Comparison of ENCODE assay signal across 33 cellular contexts in the genomic region with DNA sequence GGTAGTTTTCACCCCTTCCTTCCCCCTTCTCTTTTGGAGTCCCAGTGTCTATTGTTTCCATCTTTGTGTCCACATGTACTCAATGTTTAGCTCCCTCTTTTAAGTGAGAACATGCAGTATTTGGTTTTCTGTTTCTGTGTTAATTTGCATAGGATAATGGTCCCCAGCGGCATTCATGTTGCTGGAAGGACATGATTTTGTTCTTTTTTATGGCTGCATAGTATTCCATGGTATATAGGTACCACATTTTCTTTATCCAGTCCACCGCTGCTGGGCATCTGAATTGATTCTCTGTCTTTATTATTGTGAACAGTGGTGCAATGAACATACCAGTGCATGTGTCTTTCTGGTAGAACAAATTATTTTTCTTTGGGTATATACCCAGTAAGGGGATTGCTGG. TPM values are rescaled to one million over a fixed set of nuclear protein-coding genes. Genes with fewer than 3 reads are reported as not detected.
DNase-seq lines count a peak whose midpoint lies in the region; ATAC-seq, FAIRE-seq and TF ChIP-seq lines count a peak whose summit lies in the region.
"Had no signal": no experiment of that assay in that cellular context is flagged by ENCODE, and none has a peak within 500 bp of the region (broad histone marks: within the 10 kb centered on the region; RNA-seq: fewer than 3 reads in every experiment).

No MANE protein-coding gene starts in this region.

- H3K14ac ChIP-seq in H1 (ENCODE audit: insufficient read length), result no peak overlapping the region

- no peaks in the 10 kb centered on the region for H3K27me3 ChIP-seq in K562 (ENCODE audit: control insufficient read depth in 2 of 2, insufficient read depth in 2 of 2, low read length in 2 of 2)
- H3K27me3 ChIP-seq in H1 (replicated peaks in 1 of 4; ENCODE audit: control insufficient read depth in 3 of 4, extremely low read depth in 1 of 4, insufficient read depth in 3 of 4, low read length in 3 of 4), result no peaks in the 10 kb centered on the region
- H3K27me3 ChIP-seq: BE2C; BLaER1; BLaER1 treated with 17β-estradiol and CSF1 and Interleukin-3, amounts not matched to agents 10 nM and 100 nM had no signal

- H2BK5ac ChIP-seq in H1 (ENCODE audit: low read depth, low read length), result no peak overlapping the region

- TF ChIP-seq RAD21 in K562 (CRISPR knock-in tag; conservative IDR thresholded peaks at IDR 0.05 in 1 of 2, IDR thresholded peaks at IDR 0.05 in 1 of 2), result no peak
- TF ChIP-seq RAD21 in H1 (IDR thresholded peaks at IDR 0.05 in 1 of 2, conservative IDR thresholded peaks at IDR 0.05 in 1 of 2; ENCODE audit: low read depth in 2 of 2, low read length in 2 of 2), result no peak

- TF ChIP-seq CTCF in HEK293 (tag by site-specific recombination; IDR thresholded peaks at IDR 0.05) (no peak), K562 (IDR thresholded peaks at IDR 0.05 in 2 of 3, conservative IDR thresholded peaks at IDR 0.05 in 1 of 3; ENCODE audit: insufficient read depth in 2 of 3, low read depth in 1 of 3, low read length in 3 of 3) (no peak), H1 (IDR thresholded peaks at IDR 0.05; ENCODE audit: control extremely low read depth in 1 of 3, insufficient read depth in 1 of 3, low read depth in 1 of 3, low read length in 3 of 3) (no peak)

- WGBS in K562 (ENCODE audit: insufficient coverage, low coverage, missing lambda C conversion rate), result 13% methylated on average over 2 of the region's 2 CpGs
- WGBS in H1 (ENCODE audit: extremely low coverage in 1 of 2, insufficient coverage in 1 of 2, insufficient read length in 1 of 2, insufficient replicate concordance in 2 of 2, low coverage in 1 of 2, low lambda C conversion rate in 2 of 2, missing lambda C conversion rate in 1 of 2), 2 experiments, result 94% methylated on average over 2 of the region's 2 CpGs; no CpG with 5 or more reads in 1 of the 2 experiments

- no peaks in the 10 kb centered on the region for H3K9me3 ChIP-seq in HEK293 (ENCODE audit: control insufficient read depth, insufficient read depth, low read depth, low read length)
- no peaks in the 10 kb centered on the region for H3K9me3 ChIP-seq in K562 (replicated peaks; ENCODE audit: control insufficient read depth, insufficient read depth, low read depth, low read length)
- 0 out of 4 replicates have a peak, but pooled peaks cover 0 to 2% of the 10 kb centered on the region in 2 experiments for H3K9me3 ChIP-seq in H1 (ENCODE audit: insufficient read depth in 2 of 2, low read depth in 1 of 2, low read length in 1 of 2)
- H3K9me3 ChIP-seq: A549, BE2C, Caco-2 had no signal

- FAIRE-seq in K562 (lab: Jason Lieb, UNC) (no peak), H1 (lab: Jason Lieb, UNC) (no peak)
- FAIRE-seq: A204.1, D721Med had no signal

- H3K79me2 ChIP-seq in K562 (ENCODE audit: control insufficient read depth, insufficient read depth, low read length), result no peaks in the 10 kb centered on the region
- H3K79me2 ChIP-seq in H1 (ENCODE audit: control insufficient read depth in 1 of 2, insufficient read depth in 2 of 2, low read length in 2 of 2), result no peaks in the 10 kb centered on the region

- intact Hi-C loops in K562 (cut with micrococcal nuclease), result no loop called here

- TF ChIP-seq POLR2A in K562 (conservative IDR thresholded peaks at IDR 0.05) (no peak), H1 (IDR thresholded peaks at IDR 0.05; ENCODE audit: control extremely low read depth in 1 of 2, low read depth in 2 of 2, low read length in 2 of 2) (no peak)

- H2BK12ac ChIP-seq in H1 (ENCODE audit: low read depth, low read length), result no peak overlapping the region

- TF ChIP-seq EP300 in K562 (IDR thresholded peaks at IDR 0.05; ENCODE audit: low read length) (no peak), H1 (IDR thresholded peaks at IDR 0.05; ENCODE audit: borderline replicate concordance in 1 of 2, low read depth in 2 of 2, low read length in 2 of 2) (no peak)

- H3K4me1 ChIP-seq in HEK293 (ENCODE audit: control insufficient read depth, insufficient read depth, low read length) (peaks cover 3% of the 10 kb centered on the region), K562 (replicated peaks in 1 of 2; ENCODE audit: control insufficient read depth in 2 of 2, insufficient read depth in 2 of 2, low read length in 2 of 2) (no peaks in the 10 kb centered on the region), H1 (replicated peaks in 1 of 4; ENCODE audit: control insufficient read depth in 3 of 4, insufficient read depth in 4 of 4, low read length in 3 of 4) (no peaks in the 10 kb centered on the region)
- H3K4me1 ChIP-seq: A549; BLaER1 treated with 17β-estradiol and CSF1 and Interleukin-3, amounts not matched to agents 10 nM and 100 nM; Caco-2 had no signal

- ATAC-seq in K562, result no peak
- ATAC-seq: A549; CD8-positive, alpha-beta T cell had no signal

- BruUV-seq in K562 (replicated peaks; lab: Mats Ljungman, UMichigan), result no TSS peak

- no peak overlapping the region for H3K18ac ChIP-seq in H1 (ENCODE audit: extremely low read depth, low read length)

- H2AFZ ChIP-seq in K562 (ENCODE audit: low read depth, low read length) (no peak overlapping the region), H1 (ENCODE audit: low read length) (no peak overlapping the region)

- H3K23ac ChIP-seq in H1 (ENCODE audit: insufficient read length), result no peak overlapping the region

- H3K79me1 ChIP-seq in H1 (ENCODE audit: low read depth, low read length), result no peaks in the 10 kb centered on the region

- POLR2A ChIA-PET in HEK293 (lab: Yijun Ruan, JAX), result no interaction called here
- POLR2A ChIA-PET in K562 (lab: Yijun Ruan, JAX), result no interaction called here
- POLR2A ChIA-PET in H1 (lab: Charles Lee; ENCODE audit: partially characterized antibody), result no interaction called here

- H3K27ac ChIP-seq in HEK293 (ENCODE audit: extremely low read depth, low read depth, low read length) (no peak overlapping the region), K562 (ENCODE audit: extremely low read depth, low read depth, low read length) (no peak overlapping the region), H1 (ENCODE audit: low read depth, low read length) (no peak overlapping the region)
- H3K27ac ChIP-seq: 22Rv1; A549; BLaER1; BLaER1 treated with 17β-estradiol and CSF1 and Interleukin-3, amounts not matched to agents 10 nM and 100 nM; C4-2B had no signal

- H3K4me2 ChIP-seq in K562 (ENCODE audit: insufficient read depth, low read length) (no peak overlapping the region), H1 (ENCODE audit: insufficient read depth in 1 of 2, low read depth in 2 of 2, low read length in 2 of 2) (no peak overlapping the region)
- H3K4me2 ChIP-seq: A549; BLaER1; BLaER1 treated with 17β-estradiol and CSF1 and Interleukin-3, amounts not matched to agents 10 nM and 100 nM had no signal

- H2BK20ac ChIP-seq in H1 (ENCODE audit: low read length), result no peak overlapping the region

- no peak overlapping the region for H2BK15ac ChIP-seq in H1 (ENCODE audit: low read length)

- in situ Hi-C loops in K562 (cut with MboI), result no loop called here

- CTCF ChIA-PET in HEK293 (lab: Yijun Ruan, JAX), result interaction anchor here (1.1 kb wide), 1 partner anchor 215 kb away, joined by 3 read pairs; no protein-coding TSS in a partner anchor
- CTCF ChIA-PET in K562 (lab: Yijun Ruan, JAX; ENCODE audit: low intra/inter-chr PET ratio), result no interaction called here
- CTCF ChIA-PET in H1 (lab: Charles Lee; ENCODE audit: partially characterized antibody), result no interaction called here

- DNase-seq in K562 (ENCODE audit: extremely low read depth in 1 of 4, low spot score in 3 of 4), result no peak
- DNase-seq in H1 (ENCODE audit: low read depth in 1 of 2, low spot score in 2 of 2), result no peak
- no peak for DNase-seq in dermis blood vessel endothelial cell
- DNase-seq in NCI-H82 (lab: John Stamatoyannopoulos, UW), result no peak
- DNase-seq in NCI-H69 (lab: John Stamatoyannopoulos, UW), result no peak
- DNase-seq: 8988T; ACHN; AML-193; BE2C; C1 segment of cervical spinal cord; Caco-2; Calu3; CD4-positive, alpha-beta memory T cell; CD4-positive, alpha-beta T cell; CD4-positive, CD25-positive, alpha-beta regulatory T cell; CD8-positive, alpha-beta memory T cell; CD8-positive, alpha-beta T cell; COR-L47; DMS 273 treated with DMSO at 0.1 percent for 48 hours; DMS153; DMS53; DMS79; DMS79 treated with DMSO at 0.1 percent for 48 hours; DND-41; EL had no signal

- H3K9ac ChIP-seq in K562 (ENCODE audit: insufficient read depth in 1 of 2, low read depth in 2 of 2, low read length in 2 of 2) (no peak overlapping the region), H1 (replicated peaks in 1 of 4; ENCODE audit: extremely low read depth in 1 of 4, low read depth in 3 of 4, low read length in 3 of 4) (no peak overlapping the region)
- H3K9ac ChIP-seq: BLaER1; BLaER1 treated with 17β-estradiol and CSF1 and Interleukin-3, amounts not matched to agents 10 nM and 100 nM had no signal

- no peak overlapping the region for H4K91ac ChIP-seq in H1 (replicated peaks; ENCODE audit: insufficient read length, low read length)

- H3K36me3 ChIP-seq in HEK293 (ENCODE audit: control insufficient read depth in 2 of 2, insufficient read depth in 1 of 2, low read length in 2 of 2), result no peaks in the 10 kb centered on the region
- H3K36me3 ChIP-seq in K562 (ENCODE audit: control insufficient read depth, insufficient read depth, low read length), result no peaks in the 10 kb centered on the region
- no peaks in the 10 kb centered on the region for H3K36me3 ChIP-seq in H1 (ENCODE audit: control insufficient read depth in 2 of 4, insufficient read depth in 4 of 4, low read length in 3 of 4)
- H3K36me3 ChIP-seq: BE2C; BLaER1; BLaER1 treated with 17β-estradiol and CSF1 and Interleukin-3, amounts not matched to agents 10 nM and 100 nM had no signal

- no peaks in the 10 kb centered on the region for H4K20me1 ChIP-seq in K562 (replicated peaks; ENCODE audit: control insufficient read depth, insufficient read depth, low read length)
- H4K20me1 ChIP-seq in H1 (replicated peaks in 1 of 2; ENCODE audit: control insufficient read depth in 1 of 2, insufficient read depth in 2 of 2, low read length in 2 of 2), result no peaks in the 10 kb centered on the region
- H4K20me1 ChIP-seq: BLaER1; BLaER1 treated with 17β-estradiol and CSF1 and Interleukin-3, amounts not matched to agents 10 nM and 100 nM had no signal

- H3K23me2 ChIP-seq in H1 (ENCODE audit: low read depth, low read length), result no peaks in the 10 kb centered on the region

- H3K4me3 ChIP-seq in HEK293 (ENCODE audit: low read depth, low read length), result no peak overlapping the region
- no peak overlapping the region for H3K4me3 ChIP-seq in K562
- no peak overlapping the region for H3K4me3 ChIP-seq in H1 (ENCODE audit: extremely low read depth in 1 of 4, insufficient read depth in 2 of 4, low read depth in 3 of 4, low read length in 4 of 4)
- H3K4me3 ChIP-seq: A549; BLaER1; BLaER1 treated with 17β-estradiol and CSF1 and Interleukin-3, amounts not matched to agents 10 nM and 100 nM had no signal

- no peaks in the 10 kb centered on the region for H3K9me1 ChIP-seq in K562 (ENCODE audit: control insufficient read depth, insufficient read depth, low read length)

- H3K4ac ChIP-seq in H1 (replicated peaks; ENCODE audit: insufficient read length, low read depth, low read length), result no peak overlapping the region

- no peak overlapping the region for H2AK5ac ChIP-seq in H1 (ENCODE audit: low read depth, low read length)

- H3K56ac ChIP-seq in H1 (replicated peaks; ENCODE audit: insufficient read length, low read depth, low read length), result no peak overlapping the region

- H2BK120ac ChIP-seq in H1 (replicated peaks; ENCODE audit: low read depth, low read length), result no peak overlapping the region

- no peak overlapping the region for H4K8ac ChIP-seq in H1 (ENCODE audit: extremely low read depth, insufficient read depth, low read length)

- no peak overlapping the region for H4K5ac ChIP-seq in H1 (ENCODE audit: insufficient read length, low read depth, low read length)

RNA-seq across cellular contexts. Expression of gene HDGFL3, which starts 7.7 kb away (rescaled TPM):
- total RNA-seq in K562 (2011; cell fraction: chromatin; rRNA removed; ENCODE audit: low replicate concordance), result 5.1 and 15.8 TPM in 2 replicates
- total RNA-seq in K562 (2011; cell fraction: nucleolus; rRNA removed), result 2.6 and 3.2 TPM in 2 replicates
- total RNA-seq in K562 (2011; cell fraction: nucleoplasm; rRNA removed), result 4.5 and 7.9 TPM in 2 replicates
- total RNA-seq in K562 (2014; rRNA removed) (30.2 and 31.4 TPM in 2 replicates), K562 (2014; rRNA removed; fragmentation: Illumina TruSeq; extraction: Trizol) (41.1 and 46.3 TPM in 2 replicates), K562 (2015; rRNA removed; fragmentation: Illumina TruSeq; extraction: Trizol) (39.5 and 41.0 TPM in 2 replicates), K562 (2021) (33.6 and 37.6 TPM in 2 replicates), dermis blood vessel endothelial cell (138 and 168 TPM in 2 replicates)
- polyA plus RNA-seq in K562 (2011; rRNA removed) (6.8 and 10.9 TPM in 2 replicates), K562 (2014; fragmentation: Illumina TruSeq; extraction: Trizol) (34.4 and 42.0 TPM in 2 replicates), K562 (2014; fragmentation: Nextera tagmentation; extraction: Ambion mirVana) (1 to 10 TPM; 6.7 to 7.5 TPM), K562 (2014; rRNA removed) (16.8 and 27.7 TPM in 2 replicates), H1 (2011; rRNA removed) (7.3 and 14.1 TPM in 2 replicates)
- polyA plus RNA-seq in K562 (2011; cell fraction: cytosol; rRNA removed), result 0.24 and 2.7 TPM in 2 replicates
- 0.82 and 4.2 TPM in 2 replicates for polyA plus RNA-seq in K562 (2011; cell fraction: nucleus; rRNA removed)
- 21.3 and 25.2 TPM in 2 replicates for polyA plus RNA-seq in K562 (2012)
- polyA minus RNA-seq in K562 (2011; rRNA and poly(A)+ RNA removed), result 4.3 and 13.1 TPM in 2 replicates
- polyA minus RNA-seq in K562 (2011; cell fraction: cytosol; rRNA and poly(A)+ RNA removed), result 7.0 and 7.6 TPM in 2 replicates
- polyA minus RNA-seq in K562 (2011; cell fraction: nucleus; rRNA and poly(A)+ RNA removed), result 0.54 and 6.2 TPM in 2 replicates
- 149 and 156 TPM in 2 replicates for total RNA-seq in H1 (2021; fragmentation: NEBNext Ultra II Directional; extraction: Animal tissue kit (Norgen Biotek cat#: 25700))
- 38.6 TPM for polyA plus RNA-seq in H1 (2011; cell fraction: cytosol; rRNA removed)
- 11.3 TPM for polyA plus RNA-seq in H1 (2011; cell fraction: nucleus; rRNA removed)
- 67.3 to 138 TPM (median 73.7 TPM) in 4 replicates for polyA plus RNA-seq in H1 (2012, experiment 1 of 2)
- 9.7 TPM for polyA plus RNA-seq in H1 (2012, experiment 2 of 2)
- polyA plus RNA-seq in H1 (2013, experiment 1 of 2), result 165 TPM
- 147 TPM for polyA plus RNA-seq in H1 (2013, experiment 2 of 2)
- polyA minus RNA-seq in H1 (2011; rRNA and poly(A)+ RNA removed), result 11.1 and 13.5 TPM in 2 replicates
- 48.6 TPM for polyA minus RNA-seq in H1 (2011; cell fraction: cytosol; rRNA and poly(A)+ RNA removed)
- 38.6 TPM for polyA minus RNA-seq in H1 (2011; cell fraction: nucleus; rRNA and poly(A)+ RNA removed)

Comparison
In these comparisons a context has a peak if more than half of its experiments do, and no peak if none do; other contexts are left out.
1. Of the 44 proteins assayed by ChIP-seq in both K562 and HEK293: peak only in K562: none; only in HEK293: none; in both: ZNF146; in neither: 43.